ENCODE assay signal across 13 cellular contexts in the genomic region with DNA sequence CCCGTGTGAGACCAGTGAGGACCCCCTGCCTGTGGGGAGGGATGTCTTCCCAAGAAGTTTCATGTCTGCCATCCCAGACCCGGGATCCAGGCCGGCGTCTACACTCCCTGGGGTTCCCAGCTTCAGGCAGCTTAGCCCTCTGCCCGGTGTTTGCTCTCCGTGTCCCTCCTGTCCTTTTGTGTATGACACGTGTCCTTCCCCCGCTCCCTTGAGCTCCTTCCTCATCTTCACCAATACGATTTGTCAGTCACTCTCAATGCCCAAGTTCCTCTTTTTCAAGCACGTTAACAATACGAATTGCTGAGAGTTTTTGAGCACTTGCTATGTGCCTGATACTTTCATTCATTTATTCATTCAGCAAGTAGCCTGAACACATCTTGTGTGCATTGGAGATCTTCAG.
DNase-seq lines count a peak whose midpoint lies in the region; ATAC-seq and TF ChIP-seq lines count a peak whose summit lies in the region.
"Had no signal": no experiment of that assay in that cellular context is flagged by ENCODE, and none has a peak within 500 bp of the region (broad histone marks: within the 10 kb centered on the region; RNA-seq: fewer than 3 reads in every experiment).

No MANE protein-coding gene starts in this region.

- no peaks in the 10 kb centered on the region for H3K9me3 Mint-ChIP-seq in memory B cell
- H3K9me3 Mint-ChIP-seq in activated CD4-positive, alpha-beta memory T cell treated with anti-CD3 and anti-CD28 coated beads, Interleukin-2, amount 10 ng/mL, durations not matched to agents 7 days and 5 days, result no peaks in the 10 kb centered on the region
- H3K9me3 Mint-ChIP-seq: natural killer cell treated with Interleukin-12 subunit alpha and Interleukin-12 subunit beta and Interleukin-15 and Interleukin-18, amount 100 ng/mL, for 72 hours had no signal

- H3K27me3 ChIP-seq in heart right ventricle (no peaks in the 10 kb centered on the region), upper lobe of left lung (no peaks in the 10 kb centered on the region)

- H3K27ac Mint-ChIP-seq in memory B cell, result no peak overlapping the region
- no peak overlapping the region for H3K27ac Mint-ChIP-seq in activated CD4-positive, alpha-beta memory T cell treated with anti-CD3 and anti-CD28 coated beads, Interleukin-2, amount 10 ng/mL, durations not matched to agents 7 days and 5 days

- CTCF ChIA-PET in activated CD4-positive, alpha-beta memory T cell treated with anti-CD3 and anti-CD28 coated beads, Interleukin-2, amount 10 ng/mL, durations not matched to agents 7 days and 5 days (lab: Charles Lee), result interaction anchor here (0.7 kb wide), 1 partner anchor 8 kb away, joined by 5 read pairs; no protein-coding TSS in a partner anchor

- H3K9me3 ChIP-seq in heart right ventricle (no peaks in the 10 kb centered on the region), upper lobe of left lung (no peaks in the 10 kb centered on the region)

- H3K27me3 Mint-ChIP-seq in memory B cell, result peaks cover 8% of the 10 kb centered on the region
- peaks cover 5% of the 10 kb centered on the region for H3K27me3 Mint-ChIP-seq in activated CD4-positive, alpha-beta memory T cell treated with anti-CD3 and anti-CD28 coated beads, Interleukin-2, amount 10 ng/mL, durations not matched to agents 7 days and 5 days

- in situ Hi-C loops in G401 (cut with HindIII; ENCODE audit: low sequenced_read_pairs), result no loop called here

- no peak for TF ChIP-seq CTCF in heart right ventricle (IDR thresholded peaks at IDR 0.05)
- no peak for TF ChIP-seq CTCF in upper lobe of left lung (IDR thresholded peaks at IDR 0.05)

- H3K36me3 Mint-ChIP-seq in memory B cell, result no peaks in the 10 kb centered on the region
- H3K36me3 Mint-ChIP-seq in activated CD4-positive, alpha-beta memory T cell treated with anti-CD3 and anti-CD28 coated beads, Interleukin-2, amount 10 ng/mL, durations not matched to agents 7 days and 5 days (ENCODE audit: low read depth), result no peaks in the 10 kb centered on the region
- H3K36me3 Mint-ChIP-seq: natural killer cell treated with Interleukin-12 subunit alpha and Interleukin-12 subunit beta and Interleukin-15 and Interleukin-18, amount 100 ng/mL, for 72 hours had no signal

- WGBS in heart right ventricle, 2 donors, result 81 to 86% methylated on average over 11 of the region's 11 CpGs
- WGBS in upper lobe of left lung, 2 donors, result 62 to 71% methylated on average over 10 to 11 of the region's 11 CpGs

- POLR2A ChIA-PET in activated CD4-positive, alpha-beta memory T cell treated with anti-CD3 and anti-CD28 coated beads, Interleukin-2, amount 10 ng/mL, durations not matched to agents 7 days and 5 days (lab: Charles Lee), result no interaction called here

- H3K36me3 ChIP-seq in heart right ventricle, result no peaks in the 10 kb centered on the region
- H3K36me3 ChIP-seq in upper lobe of left lung, result no peaks in the 10 kb centered on the region

- TF ChIP-seq POLR2A in upper lobe of left lung (IDR thresholded peaks at IDR 0.05), result peak in 1 of 4 donors; percentile 21

- H3K4me3 ChIP-seq in heart right ventricle (no peak overlapping the region), upper lobe of left lung (no peak overlapping the region)

- DNase-seq in heart right ventricle, result no peak
- no peak for DNase-seq in left ventricle myocardium superior
- peak; percentile 36 for DNase-seq in UCSD-AML1 (lab: John Stamatoyannopoulos, UW; ENCODE audit: unreplicated experiment)
- DNase-seq in memory B cell (ENCODE audit: low spot score in 2 of 2), result peak in 1 of 2 donors; percentile 4
- peak in 1 of 2 donors; percentile 62 for DNase-seq in upper lobe of left lung
- DNase-seq in G401 (ENCODE audit: low spot score), result no peak
- no peak for DNase-seq in activated CD4-positive, alpha-beta memory T cell treated with anti-CD3 and anti-CD28 coated beads, Interleukin-2, amount 10 ng/mL, durations not matched to agents 7 days and 5 days
- DNase-seq in cerebellum (ENCODE audit: low spot score), result no peak
- DNase-seq: activated T-cell treated with anti-CD3 and anti-CD28 coated beads, Interleukin-2, amount 50 U/mL, for 1 hour; DND-41; NCI-H82; stimulated activated CD4-positive, alpha-beta T cell treated with anti-CD3 and anti-CD28 coated beads, Interleukin-15, amount 100 ng/mL, for 24 hours had no signal

- H3K4me1 ChIP-seq in heart right ventricle, result peaks cover 2 to 60% (median 33%) of the 10 kb centered on the region in 9 donors
- H3K4me1 ChIP-seq in upper lobe of left lung, result peaks cover 43 to 66% (median 57%) of the 10 kb centered on the region in 4 donors

- intact Hi-C loops in heart right ventricle (cut with DNase I) (loop anchor here in 1 of 10 donors (10.0 kb wide), 1 partner anchor 180 kb away; no protein-coding TSS in a partner anchor), left ventricle myocardium superior (cut with micrococcal nuclease) (no loop called here)

- peaks cover 8% of the 10 kb centered on the region for H3K4me1 Mint-ChIP-seq in memory B cell
- H3K4me1 Mint-ChIP-seq in activated CD4-positive, alpha-beta memory T cell treated with anti-CD3 and anti-CD28 coated beads, Interleukin-2, amount 10 ng/mL, durations not matched to agents 7 days and 5 days, result peaks cover 12% of the 10 kb centered on the region

- H3K27ac ChIP-seq in heart right ventricle, result peak overlapping the region; percentile 77 to 91 (median 82)
- H3K27ac ChIP-seq in upper lobe of left lung, result peak overlapping the region; percentile 87 to 95 (median 90)

- peak overlapping the region; percentile 22 for H3K4me3 Mint-ChIP-seq in memory B cell
- no peak overlapping the region for H3K4me3 Mint-ChIP-seq in activated CD4-positive, alpha-beta memory T cell treated with anti-CD3 and anti-CD28 coated beads, Interleukin-2, amount 10 ng/mL, durations not matched to agents 7 days and 5 days
- H3K4me3 Mint-ChIP-seq: natural killer cell treated with Interleukin-12 subunit alpha and Interleukin-12 subunit beta and Interleukin-15 and Interleukin-18, amount 100 ng/mL, for 72 hours had no signal

- ATAC-seq in heart right ventricle (no peak), left ventricle myocardium superior (no peak), memory B cell (ENCODE audit: low read depth) (peak; percentile 73), upper lobe of left lung (ENCODE audit: low FRiP score in 2 of 2) (peak in 1 of 2 donors; percentile 54)
- ATAC-seq: natural killer cell treated with Interleukin-12 subunit alpha and Interleukin-12 subunit beta and Interleukin-15 and Interleukin-18, amount 100 ng/mL, for 72 hours had no signal

- peak in 1 of 4 donors; percentile 7 for TF ChIP-seq EP300 in upper lobe of left lung (IDR thresholded peaks at IDR 0.05)
